In genomic region chr12:60967128-60967527, GRCh38 we compare ENCODE assay signal across 39 cellular contexts.
"Had no signal": no experiment of that assay in that cellular context is flagged by ENCODE, and none has a peak within 500 bp of the region (broad histone marks: within the 10 kb centered on the region; RNA-seq: fewer than 3 reads in every experiment).

No MANE protein-coding gene starts in this region.

- H3K4me1 Mint-ChIP-seq: activated naive CD4-positive, alpha-beta T cell treated with anti-CD3 and anti-CD28 coated beads, Interleukin-2, amount 10 ng/mL, durations not matched to agents 7 days and 5 days; activated naive CD4-positive, alpha-beta T cell treated with anti-CD3 and anti-CD28 coated beads, Interleukin-2, amount 50 U/mL, for 24 hours; activated naive CD8-positive, alpha-beta T cell treated with anti-CD3 and anti-CD28 coated beads for 36 hours; activated naive CD8-positive, alpha-beta T cell treated with anti-CD3 and anti-CD28 coated beads, Interleukin-2, amount 10 ng/mL, durations not matched to agents 7 days and 5 days; activated naive CD8-positive, alpha-beta T cell treated with anti-CD3 and anti-CD28 coated beads, Interleukin-2, amount 50 U/mL, for 24 hours; activated T-helper 17 cell treated with anti-CD3 and anti-CD28 coated beads, Interleukin-2, amount 50 U/mL, for 72 hours; central memory CD8-positive, alpha-beta T cell had no signal

- H3K27me3 Mint-ChIP-seq: activated naive CD4-positive, alpha-beta T cell treated with anti-CD3 and anti-CD28 coated beads, Interleukin-2, amount 10 ng/mL, durations not matched to agents 7 days and 5 days; activated naive CD4-positive, alpha-beta T cell treated with anti-CD3 and anti-CD28 coated beads, Interleukin-2, amount 50 U/mL, for 24 hours; activated naive CD8-positive, alpha-beta T cell; activated naive CD8-positive, alpha-beta T cell treated with anti-CD3 and anti-CD28 coated beads for 36 hours; activated naive CD8-positive, alpha-beta T cell treated with anti-CD3 and anti-CD28 coated beads, Interleukin-2, amount 10 ng/mL, durations not matched to agents 7 days and 5 days; activated naive CD8-positive, alpha-beta T cell treated with anti-CD3 and anti-CD28 coated beads, Interleukin-2, amount 50 U/mL, for 24 hours; activated T-cell treated with anti-CD3 and anti-CD28 coated beads, Interleukin-2, amount 50 U/mL, for 24 hours; activated T-helper 17 cell treated with anti-CD3 and anti-CD28 coated beads, Interleukin-2, amount 50 U/mL, for 72 hours; brain; central memory CD8-positive, alpha-beta T cell had no signal

- DNase-seq: activated effector memory CD4-positive, alpha-beta T cell treated with anti-CD3 and anti-CD28 coated beads, Interleukin-2, amount 50 U/mL, for 16 hours; activated effector memory CD4-positive, alpha-beta T cell treated with Interleukin-2 at 50 U/mL for 16 hours; activated gamma-delta T cell; activated gamma-delta T cell treated with Interleukin-2 at 50 U/mL for 16 hours; activated naive CD4-positive, alpha-beta T cell; activated naive CD4-positive, alpha-beta T cell treated with anti-CD3 and anti-CD28 coated beads for 36 hours; activated naive CD4-positive, alpha-beta T cell treated with anti-CD3 and anti-CD28 coated beads, Interleukin-2, amount 10 ng/mL, durations not matched to agents 7 days and 5 days; activated naive CD4-positive, alpha-beta T cell treated with anti-CD3 and anti-CD28 coated beads, Interleukin-2, amount 50 U/mL, for 16 hours; activated naive CD4-positive, alpha-beta T cell treated with Interleukin-2 at 50 U/mL for 16 hours; activated naive CD8-positive, alpha-beta T cell treated with anti-CD3 and anti-CD28 coated beads for 36 hours; activated naive CD8-positive, alpha-beta T cell treated with anti-CD3 and anti-CD28 coated beads, Interleukin-2, amount 10 ng/mL, durations not matched to agents 7 days and 5 days; activated naive CD8-positive, alpha-beta T cell treated with anti-CD3 and anti-CD28 coated beads, Interleukin-2, amount 50 U/mL, for 24 hours; activated T-cell treated with anti-CD3 and anti-CD28 coated beads, Interleukin-2, amount 50 U/mL, for 1 hour; activated T-cell treated with anti-CD3 and anti-CD28 coated beads, Interleukin-2, amount 50 U/mL, for 24 hours; activated T-cell treated with anti-CD3 and anti-CD28 coated beads, Interleukin-2, amount 50 U/mL, for 4 hours; activated T-cell treated with anti-CD3 and anti-CD28 coated beads, Interleukin-2, amount 50 U/mL, for 48 hours; activated T-cell treated with anti-CD3 and anti-CD28 coated beads, Interleukin-2, amount 50 U/mL, for 72 hours; adrenal gland; amniotic stem cell; amygdala; anterior cingulate cortex; aorta; body of pancreas; brain microvascular endothelial cell; caudate nucleus; central memory CD4-positive, alpha-beta T cell had no signal

- H3K27ac Mint-ChIP-seq: activated naive CD4-positive, alpha-beta T cell treated with anti-CD3 and anti-CD28 coated beads for 36 hours; activated naive CD4-positive, alpha-beta T cell treated with anti-CD3 and anti-CD28 coated beads, Interleukin-2, amount 10 ng/mL, durations not matched to agents 7 days and 5 days; activated naive CD4-positive, alpha-beta T cell treated with anti-CD3 and anti-CD28 coated beads, Interleukin-2, amount 50 U/mL, for 24 hours; activated naive CD4-positive, alpha-beta T cell treated with anti-CD3 and anti-CD28 coated beads, Interleukin-2, amount 50 U/mL, for 72 hours; activated naive CD8-positive, alpha-beta T cell; activated naive CD8-positive, alpha-beta T cell treated with anti-CD3 and anti-CD28 coated beads for 36 hours; activated naive CD8-positive, alpha-beta T cell treated with anti-CD3 and anti-CD28 coated beads, Interleukin-2, amount 10 ng/mL, durations not matched to agents 7 days and 5 days; activated naive CD8-positive, alpha-beta T cell treated with anti-CD3 and anti-CD28 coated beads, Interleukin-2, amount 50 U/mL, for 24 hours; activated T-cell treated with anti-CD3 and anti-CD28 coated beads, Interleukin-2, amount 50 U/mL, for 24 hours; activated T-cell treated with anti-CD3 and anti-CD28 coated beads, Interleukin-2, amount 50 U/mL, for 72 hours; activated T-helper 1 cell treated with anti-CD3 and anti-CD28 coated beads, Interleukin-12 subunit alpha, Interleukin-12 subunit beta, Interleukin-2, Interleukin-4 antibody, amounts not matched to agents 30 ng/mL and 10 ng/mL and 1 ng/mL, durations not matched to agents 14 hours and 24 hours and 36 hours; activated T-helper 17 cell treated with anti-CD3 and anti-CD28 coated beads, Interleukin-2, amount 50 U/mL, for 72 hours; activated T-helper 2 cell treated with anti-CD3 and anti-CD28 coated beads, Interferon-gamma antibody, Interleukin-2, Interleukin-4, amounts not matched to agents 10 μg/mL and 5 μg/mL and 100 μg/mL, durations not matched to agents 14 hours and 24 hours and 36 hours; brain had no signal

- H3K4me3 Mint-ChIP-seq: activated naive CD4-positive, alpha-beta T cell treated with anti-CD3 and anti-CD28 coated beads for 36 hours; activated naive CD4-positive, alpha-beta T cell treated with anti-CD3 and anti-CD28 coated beads, Interleukin-2, amount 10 ng/mL, durations not matched to agents 7 days and 5 days; activated naive CD4-positive, alpha-beta T cell treated with anti-CD3 and anti-CD28 coated beads, Interleukin-2, amount 50 U/mL, for 24 hours; activated naive CD8-positive, alpha-beta T cell; activated naive CD8-positive, alpha-beta T cell treated with anti-CD3 and anti-CD28 coated beads for 36 hours; activated naive CD8-positive, alpha-beta T cell treated with anti-CD3 and anti-CD28 coated beads, Interleukin-2, amount 10 ng/mL, durations not matched to agents 7 days and 5 days; activated naive CD8-positive, alpha-beta T cell treated with anti-CD3 and anti-CD28 coated beads, Interleukin-2, amount 50 U/mL, for 24 hours; activated T-cell treated with anti-CD3 and anti-CD28 coated beads, Interleukin-2, amount 50 U/mL, for 24 hours; activated T-cell treated with anti-CD3 and anti-CD28 coated beads, Interleukin-2, amount 50 U/mL, for 4 hours; activated T-cell treated with anti-CD3 and anti-CD28 coated beads, Interleukin-2, amount 50 U/mL, for 72 hours; activated T-helper 1 cell treated with anti-CD3 and anti-CD28 coated beads, Interleukin-12 subunit alpha, Interleukin-12 subunit beta, Interleukin-2, Interleukin-4 antibody, amounts not matched to agents 30 ng/mL and 10 ng/mL and 1 ng/mL, durations not matched to agents 14 hours and 24 hours and 36 hours; activated T-helper 17 cell treated with anti-CD3 and anti-CD28 coated beads, Interleukin-2, amount 50 U/mL, for 72 hours; brain; central memory CD8-positive, alpha-beta T cell had no signal

- H3K36me3 Mint-ChIP-seq: activated naive CD4-positive, alpha-beta T cell treated with anti-CD3 and anti-CD28 coated beads, Interleukin-2, amount 10 ng/mL, durations not matched to agents 7 days and 5 days; activated naive CD4-positive, alpha-beta T cell treated with anti-CD3 and anti-CD28 coated beads, Interleukin-2, amount 50 U/mL, for 24 hours; activated naive CD4-positive, alpha-beta T cell treated with anti-CD3 and anti-CD28 coated beads, Interleukin-2, amount 50 U/mL, for 72 hours; activated naive CD8-positive, alpha-beta T cell; activated naive CD8-positive, alpha-beta T cell treated with anti-CD3 and anti-CD28 coated beads for 36 hours; activated naive CD8-positive, alpha-beta T cell treated with anti-CD3 and anti-CD28 coated beads, Interleukin-2, amount 10 ng/mL, durations not matched to agents 7 days and 5 days; brain had no signal

- H3K36me3 ChIP-seq: adrenal gland, ascending aorta, brain microvascular endothelial cell, cardiac muscle cell had no signal

- H3K4me1 ChIP-seq: adrenal gland, ascending aorta, body of pancreas had no signal

- H3K27ac ChIP-seq: adrenal gland, ascending aorta, body of pancreas, brain microvascular endothelial cell, cardiac muscle cell had no signal

- H3K27me3 ChIP-seq: adrenal gland, ascending aorta, body of pancreas, brain microvascular endothelial cell, cardiac muscle cell had no signal

- H3K4me3 ChIP-seq: adrenal gland, ascending aorta, body of pancreas, cardiac muscle cell had no signal

- ATAC-seq: activated naive CD4-positive, alpha-beta T cell treated with anti-CD3 and anti-CD28 coated beads, Interleukin-2, amount 50 U/mL, for 72 hours; activated naive CD8-positive, alpha-beta T cell treated with anti-CD3 and anti-CD28 coated beads, Interleukin-2, amount 50 U/mL, for 24 hours; activated T-cell treated with anti-CD3 and anti-CD28 coated beads, Interleukin-2, amount 50 U/mL, for 4 hours; activated T-cell treated with anti-CD3 and anti-CD28 coated beads, Interleukin-2, amount 50 U/mL, for 72 hours; activated T-helper 17 cell treated with anti-CD3 and anti-CD28 coated beads, Interleukin-2, amount 50 U/mL, for 72 hours; body of pancreas had no signal

- H3K9me3 ChIP-seq: adrenal gland, ascending aorta, body of pancreas had no signal

- H3K9me3 Mint-ChIP-seq: activated naive CD4-positive, alpha-beta T cell treated with anti-CD3 and anti-CD28 coated beads for 36 hours; activated naive CD8-positive, alpha-beta T cell treated with anti-CD3 and anti-CD28 coated beads for 36 hours; activated naive CD8-positive, alpha-beta T cell treated with anti-CD3 and anti-CD28 coated beads, Interleukin-2, amount 10 ng/mL, durations not matched to agents 7 days and 5 days; activated T-cell treated with anti-CD3 and anti-CD28 coated beads, Interleukin-2, amount 50 U/mL, for 24 hours; activated T-helper 2 cell treated with anti-CD3 and anti-CD28 coated beads, Interferon-gamma antibody, Interleukin-2, Interleukin-4, amounts not matched to agents 10 μg/mL and 5 μg/mL and 100 μg/mL, durations not matched to agents 14 hours and 24 hours and 36 hours; brain had no signal

- FAIRE-seq: astrocyte, bronchial epithelial cell, colon had no signal
